Comparison of ENCODE assay signal across 8 cellular contexts in genomic region chr17:64918842-64919288, GRCh38. TPM values are rescaled to one million over a fixed set of nuclear protein-coding genes. Genes with fewer than 3 reads are reported as not detected.
DNase-seq lines count a peak whose midpoint lies in the region; ATAC-seq and TF ChIP-seq lines count a peak whose summit lies in the region.
"Not testable (repeated sequence)": the region's sequence is repeated elsewhere in the genome, so short reads cannot be mapped to it uniquely, and the experiment has no call there.

No MANE protein-coding gene starts in this region.

- H4K20me1 ChIP-seq in BLaER1 = not testable (repeated sequence)

- not testable (repeated sequence) for H3K27me3 Mint-ChIP-seq in endodermal cell (ENCODE audit: insufficient read depth)

- ATAC-seq in GM19452 (IDR thresholded peaks at IDR 0.05; ENCODE audit: unreplicated experiment) (peak; percentile 48), HG03135 (IDR thresholded peaks at IDR 0.05; ENCODE audit: unreplicated experiment) (peak; percentile 47)

- H3K36me3 Mint-ChIP-seq in endodermal cell (ENCODE audit: low read depth) = not testable (repeated sequence)

- peak overlapping the region; percentile 75 for H3K4me3 ChIP-seq in BLaER1
- peak overlapping the region; percentile 75 for H3K4me3 ChIP-seq in endodermal cell (ENCODE audit: low read length)

- H3K4me1 Mint-ChIP-seq in endodermal cell = peaks cover 14% of the 10 kb centered on the region

- H3K9ac ChIP-seq in BLaER1 = peak overlapping the region; percentile 90
- H3K9ac ChIP-seq in endodermal cell (ENCODE audit: extremely low read depth, low read length, poor library complexity, severe bottlenecking) = peak overlapping the region; percentile 25

- not testable (repeated sequence) for H3K9me3 ChIP-seq in BLaER1; endodermal cell (ENCODE audit: control insufficient read depth, low read length)

- peak overlapping the region; percentile 90 for H3K27ac Mint-ChIP-seq in endodermal cell

- TF ChIP-seq CTCF in endodermal cell (conservative IDR thresholded peaks at IDR 0.05) = not testable (repeated sequence)

- not testable (repeated sequence) for H3K27me3 ChIP-seq in BLaER1; endodermal cell (ENCODE audit: control insufficient read depth, insufficient read depth, low read length, poor library complexity, severe bottlenecking)

- H3K27ac ChIP-seq in BLaER1 = peak overlapping the region; percentile 94
- peak overlapping the region; percentile 68 for H3K27ac ChIP-seq in endodermal cell (ENCODE audit: low read depth, low read length)

- WGBS in endodermal cell (ENCODE audit: insufficient coverage in 1 of 2, insufficient read length in 1 of 2), 2 experiments = 0% methylated on average over 1 to 46 of the region's 47 CpGs

- H3K36me3 ChIP-seq in BLaER1; endodermal cell (ENCODE audit: control insufficient read depth, insufficient read depth, low read length): not testable (repeated sequence)

- peak overlapping the region; percentile 72 for H3K4me3 Mint-ChIP-seq in endodermal cell

- DNase-seq in NCI-H526 treated with DMSO at 0.1 percent for 48 hours (lab: John Stamatoyannopoulos, UW) (peak; percentile 10), endodermal cell (peak; percentile 84), lung microvascular endothelial cell (ENCODE audit: low read depth in 2 of 2) (peak; percentile 36 to 37)
- peak; percentile 54 for DNase-seq in activated CD8-positive, alpha-beta memory T cell treated with anti-CD3 and anti-CD28 coated beads, Interleukin-2, amount 50 U/mL, for 4 hours
- DNase-seq in stimulated activated CD4-positive, alpha-beta T cell treated with anti-CD3 and anti-CD28 coated beads, Interleukin-2, amount 100 ng/mL, for 24 hours = peak; percentile 48 to 59

- H3K4me2 ChIP-seq in BLaER1 = peak overlapping the region; percentile 63

- not testable (repeated sequence) for H3K9me3 Mint-ChIP-seq in endodermal cell

- peaks cover 30% of the 10 kb centered on the region for H3K4me1 ChIP-seq in BLaER1
- H3K4me1 ChIP-seq in endodermal cell (ENCODE audit: control insufficient read depth, insufficient read depth, low read length) = not testable (repeated sequence)

RNA-seq across cellular contexts. Expression of gene LRRC37A3, which starts 0.4 kb away (rescaled TPM):
- total RNA-seq in endodermal cell = 10 to 100 TPM; 18.1 to 25.3 TPM
- 3.6 TPM for polyA plus RNA-seq in endodermal cell (2013, experiment 1 of 2)
- 5.6 TPM for polyA plus RNA-seq in endodermal cell (2013, experiment 2 of 2)
- total RNA-seq in lung microvascular endothelial cell = 4.1 and 8.3 TPM in 2 replicates

Comparison
In these comparisons a context has a peak if more than half of its experiments do, and no peak if none do; other contexts are left out.
1. Peak in every context shown above with its lines: DNase-seq, ATAC-seq, H3K4me3 ChIP-seq and H3K27ac ChIP-seq.
2. DNase-seq: peak in every context shown above with its lines; median percentile 84 in endodermal cell; 54 in activated CD8-positive, alpha-beta memory T cell treated with anti-CD3 and anti-CD28 coated beads, Interleukin-2, amount 50 U/mL, for 4 hours; 54 in stimulated activated CD4-positive, alpha-beta T cell treated with anti-CD3 and anti-CD28 coated beads, Interleukin-2, amount 100 ng/mL, for 24 hours; 36 in lung microvascular endothelial cell; 10 in NCI-H526 treated with DMSO at 0.1 percent for 48 hours.